In genomic region chr22:49080631-49081030, GRCh38 we compare ENCODE assay signal across 26 cellular contexts.
"Had no signal": no experiment of that assay in that cellular context is flagged by ENCODE, and none has a peak within 500 bp of the region (broad histone marks: within the 10 kb centered on the region; RNA-seq: fewer than 3 reads in every experiment).

No MANE protein-coding gene starts in this region.

- H3K4me1 ChIP-seq: heart left ventricle, left ventricle myocardium inferior, parathyroid adenoma, right atrium auricular region, right lobe of liver, suprapubic skin, tibial artery, vagina had no signal

- H3K27ac Mint-ChIP-seq: immature natural killer cell; memory B cell; naive thymus-derived CD4-positive, alpha-beta T cell; natural killer cell treated with Interleukin-12 subunit alpha and Interleukin-12 subunit beta and Interleukin-15 and Interleukin-18, amount 100 ng/mL, for 72 hours; progenitor cell of endocrine pancreas; stimulated activated naive CD8-positive, alpha-beta T cell treated with anti-CD3 and anti-CD28 coated beads, Interleukin-15, Interleukin-2, amounts not matched to agents 100 ng/mL and 50 ng/mL, for 24 hours; type B pancreatic cell had no signal

- H3K79me2 ChIP-seq: parathyroid adenoma had no signal

- DNase-seq: heart left ventricle; hypothalamus; immature natural killer cell; left ventricle myocardium inferior; midbrain; mucosa of descending colon; naive thymus-derived CD4-positive, alpha-beta T cell; nucleus accumbens; right lobe of liver; stimulated activated CD4-positive, alpha-beta T cell treated with anti-CD3 and anti-CD28 coated beads, Interleukin-12 subunit alpha, Interleukin-12 subunit beta, amount 100 ng/mL, for 4 hours; stimulated activated CD4-positive, alpha-beta T cell treated with anti-CD3 and anti-CD28 coated beads, Interleukin-15, amount 100 ng/mL, for 24 hours; stimulated activated CD4-positive, alpha-beta T cell treated with anti-CD3 and anti-CD28 coated beads, Interleukin-2, amount 100 ng/mL, for 24 hours; stimulated activated CD4-positive, alpha-beta T cell treated with anti-CD3 and anti-CD28 coated beads, Interleukin-4, amount 100 ng/mL, for 1 hour; stimulated activated naive CD4-positive, alpha-beta T cell had no signal

- H3K9me3 Mint-ChIP-seq: immature natural killer cell; memory B cell; naive thymus-derived CD4-positive, alpha-beta T cell; natural killer cell treated with Interleukin-12 subunit alpha and Interleukin-12 subunit beta and Interleukin-15 and Interleukin-18, amount 100 ng/mL, for 72 hours; stimulated activated naive CD8-positive, alpha-beta T cell treated with anti-CD3 and anti-CD28 coated beads, Interleukin-15, Interleukin-2, amounts not matched to agents 100 ng/mL and 50 ng/mL, for 24 hours; type B pancreatic cell had no signal

- H3K27me3 ChIP-seq: right atrium auricular region, right lobe of liver, vagina had no signal

- H3K4me3 ChIP-seq: heart left ventricle, left ventricle myocardium inferior, mucosa of descending colon, right atrium auricular region, right lobe of liver, skin epidermis, suprapubic skin, thoracic aorta, tibial artery, vagina had no signal

- H2AFZ ChIP-seq: parathyroid adenoma had no signal

- H3K27ac ChIP-seq: heart left ventricle, left ventricle myocardium inferior, parathyroid adenoma, right atrium auricular region, right lobe of liver, skin epidermis, suprapubic skin, thoracic aorta, tibial artery, vagina had no signal

- H3K36me3 ChIP-seq: heart left ventricle, left ventricle myocardium inferior, right atrium auricular region, right lobe of liver, suprapubic skin, thoracic aorta, tibial artery, vagina had no signal

- H3K4me1 Mint-ChIP-seq: immature natural killer cell; memory B cell; naive thymus-derived CD4-positive, alpha-beta T cell had no signal

- H3K27me3 Mint-ChIP-seq: memory B cell; natural killer cell treated with Interleukin-12 subunit alpha and Interleukin-12 subunit beta and Interleukin-15 and Interleukin-18, amount 100 ng/mL, for 72 hours; stimulated activated naive CD8-positive, alpha-beta T cell treated with anti-CD3 and anti-CD28 coated beads, Interleukin-15, Interleukin-2, amounts not matched to agents 100 ng/mL and 50 ng/mL, for 24 hours had no signal

- H3K4me3 Mint-ChIP-seq: immature natural killer cell; memory B cell; naive thymus-derived CD4-positive, alpha-beta T cell; natural killer cell treated with Interleukin-12 subunit alpha and Interleukin-12 subunit beta and Interleukin-15 and Interleukin-18, amount 100 ng/mL, for 72 hours; stimulated activated naive CD8-positive, alpha-beta T cell treated with anti-CD3 and anti-CD28 coated beads, Interleukin-15, Interleukin-2, amounts not matched to agents 100 ng/mL and 50 ng/mL, for 24 hours; type B pancreatic cell had no signal

- H3K9me3 ChIP-seq: heart left ventricle, left ventricle myocardium inferior, mucosa of descending colon, right atrium auricular region, right lobe of liver, suprapubic skin, thoracic aorta, tibial artery, vagina had no signal

- H3K36me3 Mint-ChIP-seq: immature natural killer cell; memory B cell; naive thymus-derived CD4-positive, alpha-beta T cell; natural killer cell treated with Interleukin-12 subunit alpha and Interleukin-12 subunit beta and Interleukin-15 and Interleukin-18, amount 100 ng/mL, for 72 hours; type B pancreatic cell had no signal

- ATAC-seq: heart left ventricle; mucosa of descending colon; naive thymus-derived CD4-positive, alpha-beta T cell; right lobe of liver had no signal

- H3K9ac ChIP-seq: parathyroid adenoma had no signal
